ENCODE assay signal across 20 cellular contexts in genomic region chr19:13637664-13638063, GRCh38.
A peak's percentile ranks its signal among the peaks of the same experiment; 100 is the strongest.
DNase-seq lines count a peak whose midpoint lies in the region; ATAC-seq and TF ChIP-seq lines count a peak whose summit lies in the region.
"Had no signal": no experiment of that assay in that cellular context is flagged by ENCODE, and none has a peak within 500 bp of the region (broad histone marks: within the 10 kb centered on the region; RNA-seq: fewer than 3 reads in every experiment).

No MANE protein-coding gene starts in this region.

- no peak overlapping the region for H3K27ac ChIP-seq in vagina
- H3K27ac ChIP-seq: BLaER1, esophagus squamous epithelium, heart left ventricle, Peyer's patch, right atrium auricular region, tibial nerve had no signal

- TF ChIP-seq CTCF in BJ (IDR thresholded peaks at IDR 0.05; ENCODE audit: insufficient read depth, low read depth, low read length) (no peak), fibroblast of mammary gland (conservative IDR thresholded peaks at IDR 0.05; ENCODE audit: control insufficient read depth, insufficient read depth, low read depth, low read length) (no peak), vagina (IDR thresholded peaks at IDR 0.05) (no peak)

- intact Hi-C loops in vagina (cut with DNase I), result no loop called here

- ATAC-seq in HG03378 (IDR thresholded peaks at IDR 0.05; ENCODE audit: unreplicated experiment), result no peak
- ATAC-seq: heart left ventricle; stimulated activated memory B cell treated with anti-CD40 and anti-IgM and Interleukin-4, amounts not matched to agents 10 μg/mL and 1 μg/mL and 100 μg/mL, for 72 hours had no signal

- H3K4me3 ChIP-seq in BJ (ENCODE audit: low read depth, low read length), result no peak overlapping the region
- H3K4me3 ChIP-seq in fibroblast of mammary gland (ENCODE audit: control insufficient read depth, low read depth, low read length), result no peak overlapping the region
- H3K4me3 ChIP-seq in vagina, result no peak overlapping the region
- H3K4me3 ChIP-seq: BLaER1, esophagus squamous epithelium, heart left ventricle, Peyer's patch, right atrium auricular region, tibial nerve had no signal

- TF ChIP-seq POLR2A in vagina (IDR thresholded peaks at IDR 0.05), result no peak

- CTCF ChIA-PET in BJ (lab: Yijun Ruan, JAX), result interaction anchor here (1.3 kb wide), 1 partner anchor 49 kb away, joined by 3 read pairs; no protein-coding TSS in a partner anchor

- POLR2A ChIA-PET in BJ (lab: Charles Lee), result interaction anchor here (0.6 kb wide), 1 partner anchor 216 kb away, joined by 3 read pairs; no protein-coding TSS in a partner anchor

- DNase-seq in AG08395 (ENCODE audit: low spot score), result peak; percentile 24
- peak; percentile 55 for DNase-seq in BJ (ENCODE audit: low read depth)
- DNase-seq in NCI-H226, result peak; percentile 6
- peak; percentile 60 for DNase-seq in fibroblast of mammary gland (ENCODE audit: low read depth)
- no peak for DNase-seq in inferior parietal cortex (ENCODE audit: extremely low spot score)
- no peak for DNase-seq in vagina (ENCODE audit: extremely low spot score in 2 of 2)
- DNase-seq: activated CD4-positive, alpha-beta T cell treated with anti-CD3 and anti-CD28 coated beads, Interleukin-2, amount 10 ng/mL, durations not matched to agents 24 days and 14 days; activated naive CD4-positive, alpha-beta T cell treated with Interleukin-2 at 50 U/mL for 16 hours; effector memory CD4-positive, alpha-beta T cell; esophagus squamous epithelium; H7; heart left ventricle; MM.1S; NCI-H146; Peyer's patch had no signal

- H3K27me3 ChIP-seq in BJ (ENCODE audit: control insufficient read depth, insufficient read depth, low read length), result no peaks in the 10 kb centered on the region
- no peaks in the 10 kb centered on the region for H3K27me3 ChIP-seq in vagina
- H3K27me3 ChIP-seq: BLaER1, Peyer's patch, right atrium auricular region, tibial nerve had no signal

- H3K4me1 ChIP-seq in vagina, result no peaks in the 10 kb centered on the region
- H3K4me1 ChIP-seq: heart left ventricle, Peyer's patch, right atrium auricular region, tibial nerve had no signal

- H3K9me3 ChIP-seq in vagina, result no peaks in the 10 kb centered on the region
- H3K9me3 ChIP-seq: esophagus squamous epithelium, heart left ventricle, Peyer's patch had no signal

- H3K36me3 ChIP-seq in BJ (ENCODE audit: control insufficient read depth, insufficient read depth, low read length), result no peaks in the 10 kb centered on the region
- no peaks in the 10 kb centered on the region for H3K36me3 ChIP-seq in vagina
- H3K36me3 ChIP-seq: BLaER1, esophagus squamous epithelium, heart left ventricle, Peyer's patch, right atrium auricular region, tibial nerve had no signal

Comparison
In these comparisons a context has a peak if more than half of its experiments do, and no peak if none do; other contexts are left out.
1. DNase-seq: peak in AG08395 (single experiment), BJ (single experiment), NCI-H226 (single experiment) and fibroblast of mammary gland (single experiment); none in inferior parietal cortex (single experiment) and vagina (0 of 2).